ENCODE assay signal across 8 cellular contexts in genomic region chr2:232292395-232293154, GRCh38.
A peak's percentile ranks its signal among the peaks of the same experiment; 100 is the strongest.
DNase-seq lines count a peak whose midpoint lies in the region; ATAC-seq and TF ChIP-seq lines count a peak whose summit lies in the region.

No MANE protein-coding gene starts in this region.

- H3K27me3 Mint-ChIP-seq in CD14-positive monocyte (ENCODE audit: low read depth in 3 of 3) = peaks cover 1 to 2% (median 2%) of the 10 kb centered on the region in 3 donors
- H3K27me3 Mint-ChIP-seq in activated CD8-positive, alpha-beta T cell treated with anti-CD3 and anti-CD28 coated beads, Interleukin-2, amount 10 ng/mL, durations not matched to agents 7 days and 5 days (ENCODE audit: low read depth) = no peaks in the 10 kb centered on the region

- H3K4me3 Mint-ChIP-seq in CD14-positive monocyte = no peak overlapping the region
- H3K4me3 Mint-ChIP-seq in activated CD8-positive, alpha-beta T cell treated with anti-CD3 and anti-CD28 coated beads, Interleukin-2, amount 10 ng/mL, durations not matched to agents 7 days and 5 days = no peak overlapping the region

- peaks cover 0 to 3% (median 0%) of the 10 kb centered on the region in 7 donors for H3K9me3 Mint-ChIP-seq in CD14-positive monocyte
- no peaks in the 10 kb centered on the region for H3K9me3 Mint-ChIP-seq in activated CD8-positive, alpha-beta T cell treated with anti-CD3 and anti-CD28 coated beads, Interleukin-2, amount 10 ng/mL, durations not matched to agents 7 days and 5 days (ENCODE audit: insufficient read depth)

- DNase-seq in CD14-positive monocyte (ENCODE audit: low spot score) (peak; percentile 65), NCI-H524 (lab: John Stamatoyannopoulos, UW) (peak; percentile 51 to 79), fibroblast of peridontal ligament (ENCODE audit: extremely low read depth) (peak; percentile 45), non-pigmented ciliary epithelial cell (ENCODE audit: low read depth) (peak; percentile 24)
- DNase-seq in activated CD8-positive, alpha-beta T cell treated with anti-CD3 and anti-CD28 coated beads, Interleukin-2, amount 10 ng/mL, durations not matched to agents 7 days and 5 days = peak; percentile 77

- intact Hi-C loops in CD14-positive monocyte (cut with micrococcal nuclease) = loop anchor here in 1 of 2 donors (5.0 kb wide), 1 partner anchor 35 kb away; no protein-coding TSS in a partner anchor

- H3K36me3 Mint-ChIP-seq in CD14-positive monocyte = peaks cover 0 to 16% of the 10 kb centered on the region in 2 donors
- no peaks in the 10 kb centered on the region for H3K36me3 Mint-ChIP-seq in activated CD8-positive, alpha-beta T cell treated with anti-CD3 and anti-CD28 coated beads, Interleukin-2, amount 10 ng/mL, durations not matched to agents 7 days and 5 days (ENCODE audit: low read depth)

- ATAC-seq in GM19463 (IDR thresholded peaks at IDR 0.05; ENCODE audit: unreplicated experiment) (peak; percentile 57), HG02840 (IDR thresholded peaks at IDR 0.05; ENCODE audit: low FRiP score, unreplicated experiment) (no peak), GM19397 (IDR thresholded peaks at IDR 0.05; ENCODE audit: unreplicated experiment) (no peak)
- ATAC-seq in activated CD8-positive, alpha-beta T cell treated with anti-CD3 and anti-CD28 coated beads, Interleukin-2, amount 10 ng/mL, durations not matched to agents 7 days and 5 days = peak; percentile 82

- POLR2A ChIA-PET in activated CD8-positive, alpha-beta T cell treated with anti-CD3 and anti-CD28 coated beads, Interleukin-2, amount 10 ng/mL, durations not matched to agents 7 days and 5 days (lab: Charles Lee) = interaction anchor here (1.5 kb wide), 1 partner anchor 17 kb away, joined by 3 read pairs; no protein-coding TSS in a partner anchor

- CTCF ChIA-PET in activated CD8-positive, alpha-beta T cell treated with anti-CD3 and anti-CD28 coated beads, Interleukin-2, amount 10 ng/mL, durations not matched to agents 7 days and 5 days (lab: Charles Lee) = interaction anchor here (0.6 to 10.5 kb wide), 35 partner anchors 9 to 394 kb away, joined by 3 to 92 read pairs (median 4); partner anchors contain the start of gene NPPC

- H3K4me1 Mint-ChIP-seq in CD14-positive monocyte = peaks cover 17% of the 10 kb centered on the region
- peaks cover 11% of the 10 kb centered on the region for H3K4me1 Mint-ChIP-seq in activated CD8-positive, alpha-beta T cell treated with anti-CD3 and anti-CD28 coated beads, Interleukin-2, amount 10 ng/mL, durations not matched to agents 7 days and 5 days (ENCODE audit: low read depth)

- TF ChIP-seq CTCF in CD14-positive monocyte (IDR thresholded peaks at IDR 0.05) = peak; percentile 86

- peak overlapping the region in 5 of 7 donors; percentile 16 to 85 (median 66) for H3K27ac Mint-ChIP-seq in CD14-positive monocyte
- peak overlapping the region; percentile 69 for H3K27ac Mint-ChIP-seq in activated CD8-positive, alpha-beta T cell treated with anti-CD3 and anti-CD28 coated beads, Interleukin-2, amount 10 ng/mL, durations not matched to agents 7 days and 5 days

Comparison
In these comparisons a context has a peak if more than half of its experiments do, and no peak if none do; other contexts are left out.
1. DNase-seq: peak in every context shown above with its lines; median percentile 77 in activated CD8-positive, alpha-beta T cell treated with anti-CD3 and anti-CD28 coated beads, Interleukin-2, amount 10 ng/mL, durations not matched to agents 7 days and 5 days; 65 in CD14-positive monocyte; 65 in NCI-H524; 45 in fibroblast of peridontal ligament; 24 in non-pigmented ciliary epithelial cell.
2. ATAC-seq: peak in GM19463 (single experiment) and activated CD8-positive, alpha-beta T cell treated with anti-CD3 and anti-CD28 coated beads, Interleukin-2, amount 10 ng/mL, durations not matched to agents 7 days and 5 days (single experiment); none in HG02840 (single experiment) and GM19397 (single experiment).